In genomic region chr7:20270867-20271266, GRCh38 we compare ENCODE assay signal across 14 cellular contexts. TPM values are rescaled to one million over a fixed set of nuclear protein-coding genes. Genes with fewer than 3 reads are reported as not detected.
DNase-seq lines count a peak whose midpoint lies in the region; ATAC-seq, FAIRE-seq and TF ChIP-seq lines count a peak whose summit lies in the region.
"Had no signal": no experiment of that assay in that cellular context is flagged by ENCODE, and none has a peak within 500 bp of the region (broad histone marks: within the 10 kb centered on the region; RNA-seq: fewer than 3 reads in every experiment).

No MANE protein-coding gene starts in this region.

- TF ChIP-seq CTCF in GM10266 (IDR thresholded peaks at IDR 0.05; ENCODE audit: control insufficient read depth, insufficient read depth, low read depth, missing control alignments) (no peak), osteocyte (IDR thresholded peaks at IDR 0.05) (no peak)

- no peaks in the 10 kb centered on the region for H3K9me3 Mint-ChIP-seq in osteocyte (ENCODE audit: unreplicated experiment)
- H3K9me3 Mint-ChIP-seq: stimulated activated memory B cell treated with anti-CD40 and anti-IgM and Interleukin-4, amounts not matched to agents 10 μg/mL and 1 μg/mL and 100 μg/mL, for 72 hours had no signal

- no peaks in the 10 kb centered on the region for H3K36me3 Mint-ChIP-seq in osteocyte (ENCODE audit: unreplicated experiment)
- H3K36me3 Mint-ChIP-seq: stimulated activated memory B cell treated with anti-CD40 and anti-IgM and Interleukin-4, amounts not matched to agents 10 μg/mL and 1 μg/mL and 100 μg/mL, for 72 hours had no signal

- ATAC-seq in GM19351 (IDR thresholded peaks at IDR 0.05; ENCODE audit: unreplicated experiment): peak; percentile 82
- peak; percentile 92 for ATAC-seq in HG02763 (IDR thresholded peaks at IDR 0.05; ENCODE audit: unreplicated experiment)
- ATAC-seq in HG03558 (IDR thresholded peaks at IDR 0.05; ENCODE audit: extremely low read depth, unreplicated experiment): peak; percentile 96
- no peak for ATAC-seq in GM18505 (IDR thresholded peaks at IDR 0.05; ENCODE audit: unreplicated experiment)
- ATAC-seq: activated CD4-positive, alpha-beta T cell treated with anti-CD3 and anti-CD28 coated beads for 36 hours; stimulated activated memory B cell treated with anti-CD40 and anti-IgM and Interleukin-4, amounts not matched to agents 10 μg/mL and 1 μg/mL and 100 μg/mL, for 72 hours had no signal

- H3K4me1 Mint-ChIP-seq in osteocyte (ENCODE audit: unreplicated experiment): no peaks in the 10 kb centered on the region
- H3K4me1 Mint-ChIP-seq: activated CD4-positive, alpha-beta T cell treated with anti-CD3 and anti-CD28 coated beads for 36 hours had no signal

- no peak for FAIRE-seq in urothelium cell line (lab: Jason Lieb, UNC)

- H3K27me3 Mint-ChIP-seq in osteocyte (ENCODE audit: unreplicated experiment): no peaks in the 10 kb centered on the region
- H3K27me3 Mint-ChIP-seq: activated CD4-positive, alpha-beta T cell treated with anti-CD3 and anti-CD28 coated beads for 36 hours; stimulated activated memory B cell treated with anti-CD40 and anti-IgM and Interleukin-4, amounts not matched to agents 10 μg/mL and 1 μg/mL and 100 μg/mL, for 72 hours had no signal

- TF ChIP-seq POLR2A in GM18505 (IDR thresholded peaks at IDR 0.05; ENCODE audit: borderline replicate concordance, extremely low read depth, insufficient read depth, insufficient read length): no peak

- H3K27ac Mint-ChIP-seq in osteocyte (ENCODE audit: unreplicated experiment): no peak overlapping the region
- H3K27ac Mint-ChIP-seq: activated CD4-positive, alpha-beta T cell treated with anti-CD3 and anti-CD28 coated beads for 36 hours; stimulated activated memory B cell treated with anti-CD40 and anti-IgM and Interleukin-4, amounts not matched to agents 10 μg/mL and 1 μg/mL and 100 μg/mL, for 72 hours had no signal

- peak; percentile 15 for DNase-seq in GM10266 (ENCODE audit: extremely low spot score)
- no peak for DNase-seq in urothelium cell line (ENCODE audit: low spot score)
- no peak for DNase-seq in osteocyte (ENCODE audit: extremely low spot score, unreplicated experiment)
- no peak for DNase-seq in NCI-H510A treated with DMSO at 0.1 percent for 48 hours (lab: John Stamatoyannopoulos, UW)
- DNase-seq: activated CD4-positive, alpha-beta T cell treated with anti-CD3 and anti-CD28 coated beads for 36 hours; effector CD8-positive, alpha-beta T cell; NCI-H2107; SJCRH30 had no signal

- no peak overlapping the region for H3K4me3 Mint-ChIP-seq in osteocyte (ENCODE audit: unreplicated experiment)
- H3K4me3 Mint-ChIP-seq: activated CD4-positive, alpha-beta T cell treated with anti-CD3 and anti-CD28 coated beads for 36 hours; stimulated activated memory B cell treated with anti-CD40 and anti-IgM and Interleukin-4, amounts not matched to agents 10 μg/mL and 1 μg/mL and 100 μg/mL, for 72 hours had no signal

RNA-seq across cellular contexts. Expression of gene MACC1, which starts 53.7 kb away (rescaled TPM):
- not detected in 2 replicates for total RNA-seq in osteocyte
- total RNA-seq: skeletal muscle tissue had no signal

RNA-seq across cellular contexts. Expression of gene ITGB8, which starts 59.8 kb away (rescaled TPM):
- 1.5 and 2.4 TPM in 2 replicates for total RNA-seq in osteocyte
